In genomic region chr15:92920595-92921169, GRCh38 we compare ENCODE assay signal across 1 cellular context.
A peak's percentile ranks its signal among the peaks of the same experiment; 100 is the strongest.
TF ChIP-seq lines count a peak whose summit lies in the region.

No MANE protein-coding gene starts in this region.

TF ChIP-seq in K562, 482 proteins besides CTCF, POLR2A, EP300 and RAD21 (continued from another document):
- TF ChIP-seq ZNF407 (IDR thresholded peaks at IDR 0.05; ENCODE audit: low read depth) (no peak), MTA1 (IDR thresholded peaks at IDR 0.05; ENCODE audit: borderline replicate concordance) (no peak), HOMEZ (CRISPR knock-in tag; IDR thresholded peaks at IDR 0.05) (no peak), TARDBP (IDR thresholded peaks at IDR 0.05) (no peak), ZNF232 (CRISPR knock-in tag; IDR thresholded peaks at IDR 0.05) (no peak), PHF21A (IDR thresholded peaks at IDR 0.05; ENCODE audit: borderline replicate concordance, low read depth) (no peak), ZNF316 (IDR thresholded peaks at IDR 0.05) (peak; percentile 80), SMAD2 (IDR thresholded peaks at IDR 0.05; ENCODE audit: low read depth, low read length) (no peak), ZNF57 (CRISPR knock-in tag; IDR thresholded peaks at IDR 0.05) (no peak), BRD9 (IDR thresholded peaks at IDR 0.05; ENCODE audit: low read depth, partially characterized antibody) (no peak), TBP (optimal IDR thresholded peaks at IDR 0.05; ENCODE audit: low read depth, low read length) (no peak), C11orf30 (IDR thresholded peaks at IDR 0.05; ENCODE audit: low read depth) (peak; percentile 78), MAFG (tag; conservative IDR thresholded peaks at IDR 0.05) (peak; percentile 50; the same call in 1 of the 2 replicates)
